In the genomic region with DNA sequence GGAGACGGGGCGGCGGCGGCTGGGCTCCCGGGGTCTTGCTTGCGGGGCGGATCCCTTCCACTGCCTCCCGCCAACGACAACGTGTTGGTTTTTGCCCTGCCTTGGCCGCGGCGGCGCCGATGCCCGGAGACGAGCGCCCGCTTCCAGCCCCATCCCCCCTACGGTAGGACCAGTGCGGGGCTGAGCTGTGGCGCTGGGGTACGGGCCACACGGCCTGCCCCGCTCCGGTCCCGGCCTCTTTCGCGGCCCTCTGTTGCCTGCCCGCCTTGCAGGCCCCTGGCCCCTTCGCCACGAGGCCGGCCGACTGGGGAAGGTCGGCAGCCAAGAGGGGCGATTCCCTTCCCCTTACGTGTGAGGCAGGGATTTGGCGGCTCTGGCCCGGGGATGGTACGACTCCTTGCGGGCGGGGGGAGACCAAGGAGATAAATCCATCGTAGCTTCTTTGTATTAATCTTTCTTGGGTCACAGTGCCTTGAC, we compare ENCODE assay signal across 1 cellular context.
TF ChIP-seq lines count a peak whose summit lies in the region.

No MANE protein-coding gene starts in this region.

TF ChIP-seq in HepG2, 621 proteins besides CTCF, POLR2A, EP300 and RAD21 (continued from another document and continues in another):
- TF ChIP-seq FOSL2 (CRISPR knock-in tag; IDR thresholded peaks at IDR 0.05) (0 out of 2 replicates have a peak, but pooled peaks have one; percentile 10), ZNF772 (CRISPR knock-in tag; IDR thresholded peaks at IDR 0.05) (no peak), FUBP1 (CRISPR knock-in tag; IDR thresholded peaks at IDR 0.05; ENCODE audit: borderline replicate concordance) (no peak), ASH2L (IDR thresholded peaks at IDR 0.05; ENCODE audit: insufficient read length, low read depth, low read length) (peak; percentile 5), ZNF24 (IDR thresholded peaks at IDR 0.05) (no peak), MXD3 (CRISPR knock-in tag; IDR thresholded peaks at IDR 0.05) (peak; percentile 69; the same call in 1 of the 2 replicates), MYC (CRISPR knock-in tag; IDR thresholded peaks at IDR 0.05; ENCODE audit: borderline replicate concordance) (peak; percentile 79), ZNF709 (CRISPR knock-in tag; IDR thresholded peaks at IDR 0.05) (peak; percentile 42; the same call in 1 of the 2 replicates), CCDC6 (CRISPR knock-in tag; IDR thresholded peaks at IDR 0.05) (no peak), ZSCAN31 (CRISPR knock-in tag; IDR thresholded peaks at IDR 0.05; ENCODE audit: low read depth) (0 out of 2 replicates have a peak, but pooled peaks have one; percentile 6), ZNF841 (CRISPR knock-in tag; IDR thresholded peaks at IDR 0.05; ENCODE audit: borderline replicate concordance) (no peak), ZNF382 (CRISPR knock-in tag; IDR thresholded peaks at IDR 0.05; ENCODE audit: borderline replicate concordance) (no peak), ZNF580 (CRISPR knock-in tag; IDR thresholded peaks at IDR 0.05; ENCODE audit: borderline replicate concordance, low read depth) (no peak), ZNF296 (CRISPR knock-in tag; conservative IDR thresholded peaks at IDR 0.05) (no peak), MATR3 (CRISPR knock-in tag; IDR thresholded peaks at IDR 0.05) (no peak), MAX (IDR thresholded peaks at IDR 0.05) (peak; percentile 60), MEF2D (CRISPR knock-in tag; IDR thresholded peaks at IDR 0.05) (0 out of 2 replicates have a peak, but pooled peaks have one; percentile 15), DRAP1 (CRISPR knock-in tag; IDR thresholded peaks at IDR 0.05) (no peak), ZNF430 (CRISPR knock-in tag; IDR thresholded peaks at IDR 0.05) (peak; percentile 51; the same call in 1 of the 2 replicates), NRL (CRISPR knock-in tag; IDR thresholded peaks at IDR 0.05; ENCODE audit: borderline replicate concordance) (0 out of 2 replicates have a peak, but pooled peaks have one; percentile 58), ZFY (CRISPR knock-in tag; IDR thresholded peaks at IDR 0.05) (peak; percentile 67), ZNF781 (CRISPR knock-in tag; IDR thresholded peaks at IDR 0.05; ENCODE audit: borderline replicate concordance, not compliant biosample characterization) (peak; percentile 45), NR2F6 (IDR thresholded peaks at IDR 0.05) (no peak), NR2F6 (CRISPR knock-in tag; IDR thresholded peaks at IDR 0.05) (no peak), MAF1 (CRISPR knock-in tag; IDR thresholded peaks at IDR 0.05; ENCODE audit: borderline replicate concordance) (no peak), ZBTB7A (CRISPR knock-in tag; IDR thresholded peaks at IDR 0.05) (no peak), ZNF543 (CRISPR knock-in tag; IDR thresholded peaks at IDR 0.05) (no peak), ZNF232 (CRISPR knock-in tag; IDR thresholded peaks at IDR 0.05; ENCODE audit: borderline replicate concordance) (0 out of 2 replicates have a peak, but pooled peaks have one; percentile 42), FIP1L1 (IDR thresholded peaks at IDR 0.05; ENCODE audit: borderline replicate concordance, insufficient read depth, low read depth, low read length) (no peak), LCORL (IDR thresholded peaks at IDR 0.05) (no peak), LCORL (CRISPR knock-in tag; IDR thresholded peaks at IDR 0.05) (no peak), ZSCAN30 (CRISPR knock-in tag; IDR thresholded peaks at IDR 0.05) (no peak), ATF7-NPFF (CRISPR knock-in tag; IDR thresholded peaks at IDR 0.05; ENCODE audit: low read depth) (0 out of 2 replicates have a peak, but pooled peaks have one; percentile 4), ZNF816 (CRISPR knock-in tag; IDR thresholded peaks at IDR 0.05; ENCODE audit: borderline replicate concordance) (no peak), ZNF441 (CRISPR knock-in tag; IDR thresholded peaks at IDR 0.05; ENCODE audit: borderline replicate concordance) (no peak), ZFP36L1 (CRISPR knock-in tag; IDR thresholded peaks at IDR 0.05) (no peak), ZSCAN21 (CRISPR knock-in tag; IDR thresholded peaks at IDR 0.05; ENCODE audit: borderline replicate concordance) (peak; percentile 16; the same call in 1 of the 2 replicates), SNAI1 (CRISPR knock-in tag; IDR thresholded peaks at IDR 0.05; ENCODE audit: borderline replicate concordance) (no peak), ATAD3A (CRISPR knock-in tag; IDR thresholded peaks at IDR 0.05) (no peak), ZNF510 (CRISPR knock-in tag; IDR thresholded peaks at IDR 0.05; ENCODE audit: low read depth) (no peak), NR2C2 (CRISPR knock-in tag; IDR thresholded peaks at IDR 0.05; ENCODE audit: borderline replicate concordance) (no peak), ZZZ3 (CRISPR knock-in tag; IDR thresholded peaks at IDR 0.05; ENCODE audit: borderline replicate concordance) (no peak), EEA1 (CRISPR knock-in tag; IDR thresholded peaks at IDR 0.05; ENCODE audit: borderline replicate concordance) (peak; percentile 62; the same call in 1 of the 2 replicates), WIZ (CRISPR knock-in tag; IDR thresholded peaks at IDR 0.05) (no peak), NAIF1 (CRISPR knock-in tag; IDR thresholded peaks at IDR 0.05; ENCODE audit: borderline replicate concordance) (peak; percentile 11; the same call in 1 of the 2 replicates), SAP130 (CRISPR knock-in tag; IDR thresholded peaks at IDR 0.05; ENCODE audit: low read depth) (peak; percentile 4; the same call in 1 of the 2 replicates), RBM22 (optimal IDR thresholded peaks at IDR 0.05; ENCODE audit: low read length) (no peak), HDAC2 (CRISPR knock-in tag; IDR thresholded peaks at IDR 0.05) (peak; percentile 15; the same call in 1 of the 2 replicates)
- TF ChIP-seq, protein P1, sequence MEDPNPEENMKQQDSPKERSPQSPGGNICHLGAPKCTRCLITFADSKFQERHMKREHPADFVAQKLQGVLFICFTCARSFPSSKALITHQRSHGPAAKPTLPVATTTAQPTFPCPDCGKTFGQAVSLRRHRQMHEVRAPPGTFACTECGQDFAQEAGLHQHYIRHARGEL (CRISPR knock-in tag; IDR thresholded peaks at IDR 0.05): no peak
- TF ChIP-seq, protein P2, sequence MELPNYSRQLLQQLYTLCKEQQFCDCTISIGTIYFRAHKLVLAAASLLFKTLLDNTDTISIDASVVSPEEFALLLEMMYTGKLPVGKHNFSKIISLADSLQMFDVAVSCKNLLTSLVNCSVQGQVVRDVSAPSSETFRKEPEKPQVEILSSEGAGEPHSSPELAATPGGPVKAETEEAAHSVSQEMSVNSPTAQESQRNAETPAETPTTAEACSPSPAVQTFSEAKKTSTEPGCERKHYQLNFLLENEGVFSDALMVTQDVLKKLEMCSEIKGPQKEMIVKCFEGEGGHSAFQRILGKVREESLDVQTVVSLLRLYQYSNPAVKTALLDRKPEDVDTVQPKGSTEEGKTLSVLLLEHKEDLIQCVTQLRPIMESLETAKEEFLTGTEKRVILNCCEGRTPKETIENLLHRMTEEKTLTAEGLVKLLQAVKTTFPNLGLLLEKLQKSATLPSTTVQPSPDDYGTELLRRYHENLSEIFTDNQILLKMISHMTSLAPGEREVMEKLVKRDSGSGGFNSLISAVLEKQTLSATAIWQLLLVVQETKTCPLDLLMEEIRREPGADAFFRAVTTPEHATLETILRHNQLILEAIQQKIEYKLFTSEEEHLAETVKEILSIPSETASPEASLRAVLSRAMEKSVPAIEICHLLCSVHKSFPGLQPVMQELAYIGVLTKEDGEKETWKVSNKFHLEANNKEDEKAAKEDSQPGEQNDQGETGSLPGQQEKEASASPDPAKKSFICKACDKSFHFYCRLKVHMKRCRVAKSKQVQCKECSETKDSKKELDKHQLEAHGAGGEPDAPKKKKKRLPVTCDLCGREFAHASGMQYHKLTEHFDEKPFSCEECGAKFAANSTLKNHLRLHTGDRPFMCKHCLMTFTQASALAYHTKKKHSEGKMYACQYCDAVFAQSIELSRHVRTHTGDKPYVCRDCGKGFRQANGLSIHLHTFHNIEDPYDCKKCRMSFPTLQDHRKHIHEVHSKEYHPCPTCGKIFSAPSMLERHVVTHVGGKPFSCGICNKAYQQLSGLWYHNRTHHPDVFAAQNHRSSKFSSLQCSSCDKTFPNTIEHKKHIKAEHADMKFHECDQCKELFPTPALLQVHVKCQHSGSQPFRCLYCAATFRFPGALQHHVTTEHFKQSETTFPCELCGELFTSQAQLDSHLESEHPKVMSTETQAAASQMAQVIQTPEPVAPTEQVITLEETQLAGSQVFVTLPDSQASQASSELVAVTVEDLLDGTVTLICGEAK (IDR thresholded peaks at IDR 0.05): no peak
- TF ChIP-seq, protein P2 (CRISPR knock-in tag; IDR thresholded peaks at IDR 0.05): no peak; the same call in 1 of the 2 replicates
- TF ChIP-seq, protein P3, sequence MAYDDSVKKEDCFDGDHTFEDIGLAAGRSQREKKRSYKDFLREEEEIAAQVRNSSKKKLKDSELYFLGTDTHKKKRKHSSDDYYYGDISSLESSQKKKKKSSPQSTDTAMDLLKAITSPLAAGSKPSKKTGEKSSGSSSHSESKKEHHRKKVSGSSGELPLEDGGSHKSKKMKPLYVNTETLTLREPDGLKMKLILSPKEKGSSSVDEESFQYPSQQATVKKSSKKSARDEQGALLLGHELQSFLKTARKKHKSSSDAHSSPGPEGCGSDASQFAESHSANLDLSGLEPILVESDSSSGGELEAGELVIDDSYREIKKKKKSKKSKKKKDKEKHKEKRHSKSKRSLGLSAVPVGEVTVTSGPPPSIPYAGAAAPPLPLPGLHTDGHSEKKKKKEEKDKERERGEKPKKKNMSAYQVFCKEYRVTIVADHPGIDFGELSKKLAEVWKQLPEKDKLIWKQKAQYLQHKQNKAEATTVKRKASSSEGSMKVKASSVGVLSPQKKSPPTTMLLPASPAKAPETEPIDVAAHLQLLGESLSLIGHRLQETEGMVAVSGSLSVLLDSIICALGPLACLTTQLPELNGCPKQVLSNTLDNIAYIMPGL (CRISPR knock-in tag; IDR thresholded peaks at IDR 0.05; ENCODE audit: borderline replicate concordance in 1 of 2, low read depth in 1 of 2): 0 out of 4 replicates have a peak, but pooled peaks of 1 of the 2 experiments have one; percentile 9
- TF ChIP-seq, protein P4, sequence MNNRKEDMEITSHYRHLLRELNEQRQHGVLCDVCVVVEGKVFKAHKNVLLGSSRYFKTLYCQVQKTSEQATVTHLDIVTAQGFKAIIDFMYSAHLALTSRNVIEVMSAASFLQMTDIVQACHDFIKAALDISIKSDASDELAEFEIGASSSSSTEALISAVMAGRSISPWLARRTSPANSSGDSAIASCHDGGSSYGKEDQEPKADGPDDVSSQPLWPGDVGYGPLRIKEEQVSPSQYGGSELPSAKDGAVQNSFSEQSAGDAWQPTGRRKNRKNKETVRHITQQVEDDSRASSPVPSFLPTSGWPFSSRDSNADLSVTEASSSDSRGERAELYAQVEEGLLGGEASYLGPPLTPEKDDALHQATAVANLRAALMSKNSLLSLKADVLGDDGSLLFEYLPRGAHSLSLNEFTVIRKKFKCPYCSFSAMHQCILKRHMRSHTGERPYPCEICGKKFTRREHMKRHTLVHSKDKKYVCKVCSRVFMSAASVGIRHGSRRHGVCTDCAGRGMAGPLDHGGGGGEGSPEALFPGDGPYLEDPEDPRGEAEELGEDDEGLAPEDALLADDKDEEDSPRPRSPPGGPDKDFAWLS (CRISPR knock-in tag; IDR thresholded peaks at IDR 0.05; ENCODE audit: borderline replicate concordance): no peak
